Comparison of ENCODE assay signal across 8 cellular contexts in genomic region chr1:121185140-121185708, GRCh38. TPM values are rescaled to one million over a fixed set of nuclear protein-coding genes. Genes with fewer than 3 reads are reported as not detected.
DNase-seq lines count a peak whose midpoint lies in the region; ATAC-seq and TF ChIP-seq lines count a peak whose summit lies in the region.
"Not testable (repeated sequence)": the region's sequence is repeated elsewhere in the genome, so short reads cannot be mapped to it uniquely, and the experiment has no call there.

No MANE protein-coding gene starts in this region.

- POLR2A ChIA-PET in HCT116 (lab: Charles Lee); activated CD8-positive, alpha-beta T cell treated with anti-CD3 and anti-CD28 coated beads, Interleukin-2, amount 10 ng/mL, durations not matched to agents 7 days and 5 days (lab: Charles Lee): not testable (repeated sequence)

- not testable (repeated sequence) for H3K36me3 Mint-ChIP-seq in activated CD8-positive, alpha-beta T cell treated with anti-CD3 and anti-CD28 coated beads, Interleukin-2, amount 10 ng/mL, durations not matched to agents 7 days and 5 days (ENCODE audit: low read depth); osteocyte (ENCODE audit: unreplicated experiment); type B pancreatic cell

- DNase-seq in HCT116 (ENCODE audit: low read depth, low spot score); Karpas-422; activated CD8-positive, alpha-beta T cell treated with anti-CD3 and anti-CD28 coated beads, Interleukin-2, amount 10 ng/mL, durations not matched to agents 7 days and 5 days; colonic mucosa; osteocyte (ENCODE audit: extremely low spot score, unreplicated experiment); type B pancreatic cell (ENCODE audit: extremely low spot score, unreplicated experiment): not testable (repeated sequence)

- not testable (repeated sequence) for H3K27me3 ChIP-seq in HCT116 (ENCODE audit: insufficient read depth, low read length); Karpas-422 (ENCODE audit: low read length); colonic mucosa

- H3K9me3 Mint-ChIP-seq in activated CD8-positive, alpha-beta T cell treated with anti-CD3 and anti-CD28 coated beads, Interleukin-2, amount 10 ng/mL, durations not matched to agents 7 days and 5 days (ENCODE audit: insufficient read depth); osteocyte (ENCODE audit: unreplicated experiment); type B pancreatic cell: not testable (repeated sequence)

- not testable (repeated sequence) for H3K4me1 ChIP-seq in HCT116 (ENCODE audit: control insufficient read depth in 1 of 2, insufficient read depth in 2 of 2, low read length in 2 of 2); Karpas-422 (ENCODE audit: low read length); colonic mucosa

- not testable (repeated sequence) for H3K27ac ChIP-seq in HCT116 (ENCODE audit: low read depth, low read length); Karpas-422 (ENCODE audit: low read length); colonic mucosa

- not testable (repeated sequence) for H3K79me2 ChIP-seq in HCT116 (ENCODE audit: insufficient read depth, low read length)
- peaks cover 12% of the 10 kb centered on the region; the same call in 1 of the 2 replicates for H3K79me2 ChIP-seq in Karpas-422 (ENCODE audit: low read length)

- H3K27ac Mint-ChIP-seq in activated CD8-positive, alpha-beta T cell treated with anti-CD3 and anti-CD28 coated beads, Interleukin-2, amount 10 ng/mL, durations not matched to agents 7 days and 5 days, result not testable (repeated sequence)
- peak overlapping the region; percentile 89 for H3K27ac Mint-ChIP-seq in osteocyte (ENCODE audit: unreplicated experiment)
- H3K27ac Mint-ChIP-seq in type B pancreatic cell, result peak overlapping the region; percentile 94

- CTCF ChIA-PET in HCT116 (lab: Charles Lee); activated CD8-positive, alpha-beta T cell treated with anti-CD3 and anti-CD28 coated beads, Interleukin-2, amount 10 ng/mL, durations not matched to agents 7 days and 5 days (lab: Charles Lee): not testable (repeated sequence)

- not testable (repeated sequence) for H3K4me2 ChIP-seq in HCT116 (ENCODE audit: low read length); Karpas-422 (ENCODE audit: low read depth, low read length, poor library complexity, severe bottlenecking)

- peak; percentile 6 for ATAC-seq in GM18498 (IDR thresholded peaks at IDR 0.05; ENCODE audit: unreplicated experiment)
- peak; percentile 27 for ATAC-seq in HCT116
- peak; percentile 6 for ATAC-seq in activated CD8-positive, alpha-beta T cell treated with anti-CD3 and anti-CD28 coated beads, Interleukin-2, amount 10 ng/mL, durations not matched to agents 7 days and 5 days

- not testable (repeated sequence) for H3K9me3 ChIP-seq in HCT116 (ENCODE audit: control insufficient read depth in 1 of 2, insufficient read depth in 1 of 2, low read depth in 1 of 2, low read length in 2 of 2); Karpas-422 (ENCODE audit: low read length); colonic mucosa

- not testable (repeated sequence) for TF ChIP-seq CTCF in HCT116 (IDR thresholded peaks at IDR 0.05 in 2 of 3, conservative IDR thresholded peaks at IDR 0.05 in 1 of 3; ENCODE audit: borderline replicate concordance in 1 of 3, insufficient read depth in 1 of 3, low read depth in 2 of 3, low read length in 2 of 3); colonic mucosa (IDR thresholded peaks at IDR 0.05); osteocyte (IDR thresholded peaks at IDR 0.05); type B pancreatic cell (conservative IDR thresholded peaks at IDR 0.05)

- RAD21 ChIA-PET in HCT116 (lab: Charles Lee; ENCODE audit: low non-redundant PET in 1 of 2, low total read pairs in 2 of 2, uncharacterized antibody in 2 of 2, unreplicated experiment in 2 of 2), result not testable (repeated sequence)

- not testable (repeated sequence) for H3K9ac ChIP-seq in HCT116 (ENCODE audit: low read length); colonic mucosa (ENCODE audit: low read depth in 2 of 2, low read length in 2 of 2)
- H3K9ac ChIP-seq in Karpas-422 (ENCODE audit: low read length), result 0 out of 2 replicates have a peak overlapping the region, but pooled peaks have one; percentile 35

- not testable (repeated sequence) for H3K36me3 ChIP-seq in HCT116 (ENCODE audit: control insufficient read depth in 1 of 2, insufficient read depth in 2 of 2, low read length in 2 of 2); Karpas-422 (ENCODE audit: insufficient read depth, low read length); colonic mucosa

- BruUV-seq in HCT116 (replicated peaks; lab: Mats Ljungman, UMichigan), result not testable (repeated sequence)

- TF ChIP-seq POLR2A in HCT116 (IDR thresholded peaks at IDR 0.05; ENCODE audit: borderline replicate concordance, extremely low read depth, insufficient read depth, insufficient read length), result not testable (repeated sequence)

- H3K4me1 Mint-ChIP-seq in activated CD8-positive, alpha-beta T cell treated with anti-CD3 and anti-CD28 coated beads, Interleukin-2, amount 10 ng/mL, durations not matched to agents 7 days and 5 days (ENCODE audit: low read depth); osteocyte (ENCODE audit: unreplicated experiment); type B pancreatic cell (ENCODE audit: unreplicated experiment): not testable (repeated sequence)

- TF ChIP-seq RAD21 in HCT116 (IDR thresholded peaks at IDR 0.05; ENCODE audit: low read depth), result not testable (repeated sequence)

- H3K9me2 ChIP-seq in HCT116 (ENCODE audit: insufficient read depth); Karpas-422 (replicated peaks; ENCODE audit: insufficient read depth, low read length): not testable (repeated sequence)

- H3K4me3 Mint-ChIP-seq in activated CD8-positive, alpha-beta T cell treated with anti-CD3 and anti-CD28 coated beads, Interleukin-2, amount 10 ng/mL, durations not matched to agents 7 days and 5 days, result peak overlapping the region; percentile 89
- H3K4me3 Mint-ChIP-seq in osteocyte (ENCODE audit: unreplicated experiment), result peak overlapping the region; percentile 81
- H3K4me3 Mint-ChIP-seq in type B pancreatic cell, result peak overlapping the region; percentile 95

- not testable (repeated sequence) for H2AFZ ChIP-seq in HCT116 (ENCODE audit: low read depth, low read length, poor library complexity, severe bottlenecking); Karpas-422 (ENCODE audit: low read length)

- not testable (repeated sequence) for H3K4me3 ChIP-seq in HCT116 (replicated peaks in 1 of 2; ENCODE audit: low read depth in 1 of 2, low read length in 2 of 2)
- H3K4me3 ChIP-seq in Karpas-422 (ENCODE audit: low read length) (peak overlapping the region; percentile 41; the same call in 1 of the 2 replicates), colonic mucosa (peak overlapping the region; percentile 24), iPS-11a (ENCODE audit: low read depth, low read length) (peak overlapping the region; percentile 8)

- not testable (repeated sequence) for H4K20me1 ChIP-seq in HCT116 (ENCODE audit: insufficient read depth); Karpas-422 (ENCODE audit: insufficient read depth, low read depth, low read length)

- intact Hi-C loops in HCT116 (cut with micrococcal nuclease); colonic mucosa (cut with DNase I): not testable (repeated sequence)

- not testable (repeated sequence) for H3K27me3 Mint-ChIP-seq in activated CD8-positive, alpha-beta T cell treated with anti-CD3 and anti-CD28 coated beads, Interleukin-2, amount 10 ng/mL, durations not matched to agents 7 days and 5 days (ENCODE audit: low read depth); osteocyte (ENCODE audit: unreplicated experiment); type B pancreatic cell

RNA-seq across cellular contexts. Expression of gene SRGAP2C, which starts 0.4 kb away (rescaled TPM):
- 21.3 TPM for total RNA-seq in HCT116 (2021; ENCODE audit: unreplicated experiment)
- 2.5 and 3.0 TPM in 2 replicates for polyA plus RNA-seq in HCT116 (2012)
- 21.0 and 26.2 TPM in 2 replicates for total RNA-seq in Karpas-422 (2014; rRNA removed; shearing (Covaris generic); ENCODE audit: low replicate concordance)
- 10 to 100 TPM; 28.9 to 32.2 TPM for total RNA-seq in activated CD8-positive, alpha-beta T cell treated with anti-CD3 and anti-CD28 coated beads, Interleukin-2, amount 10 ng/mL, durations not matched to agents 7 days and 5 days
- 10 to 100 TPM in 1 of 2 donors, 1 to 10 TPM in 1; 8.4 to 10.2 TPM for total RNA-seq in colonic mucosa
- total RNA-seq in osteocyte, result 42.5 and 45.4 TPM in 2 replicates
- total RNA-seq in type B pancreatic cell (ENCODE audit: low replicate concordance), result 15.8 and 26.8 TPM in 2 replicates

RNA-seq across cellular contexts. Expression of gene FAM72B, which starts 1.1 kb away (rescaled TPM):
- total RNA-seq in HCT116 (2021; ENCODE audit: unreplicated experiment), result 10.2 TPM
- polyA plus RNA-seq in HCT116 (2012), result 9.8 and 10.7 TPM in 2 replicates
- 15.6 and 33.3 TPM in 2 replicates for total RNA-seq in Karpas-422 (2014; rRNA removed; shearing (Covaris generic); ENCODE audit: low replicate concordance)
- 10 to 100 TPM; 28.7 to 30.8 TPM for total RNA-seq in activated CD8-positive, alpha-beta T cell treated with anti-CD3 and anti-CD28 coated beads, Interleukin-2, amount 10 ng/mL, durations not matched to agents 7 days and 5 days
- total RNA-seq in colonic mucosa, result 1 to 10 TPM in 1 of 2 donors, under 1 TPM in 1; 0.56 to 6.5 TPM
- total RNA-seq in osteocyte, result 1.7 and 2.5 TPM in 2 replicates
- total RNA-seq in type B pancreatic cell (ENCODE audit: low replicate concordance), result 2.8 and 4.9 TPM in 2 replicates
